ENCODE assay signal across 6 cellular contexts in genomic region chr7:142243823-142244222, GRCh38. TPM values are rescaled to one million over a fixed set of nuclear protein-coding genes. Genes with fewer than 3 reads are reported as not detected.
"Had no signal": no experiment of that assay in that cellular context is flagged by ENCODE, and none has a peak within 500 bp of the region (broad histone marks: within the 10 kb centered on the region; RNA-seq: fewer than 3 reads in every experiment).

No MANE protein-coding gene starts in this region.

- H3K4me3 ChIP-seq: GM23338 had no signal

- ATAC-seq: GM23338, HepG2 had no signal

- DNase-seq: H9, HCEC 1CT had no signal

RNA-seq across cellular contexts. Expression of gene PRSS58, which starts 14.0 kb away (rescaled TPM):
- total RNA-seq: GM23338, H1, H9, HepG2, HT-29 had no signal
